In the genomic region with DNA sequence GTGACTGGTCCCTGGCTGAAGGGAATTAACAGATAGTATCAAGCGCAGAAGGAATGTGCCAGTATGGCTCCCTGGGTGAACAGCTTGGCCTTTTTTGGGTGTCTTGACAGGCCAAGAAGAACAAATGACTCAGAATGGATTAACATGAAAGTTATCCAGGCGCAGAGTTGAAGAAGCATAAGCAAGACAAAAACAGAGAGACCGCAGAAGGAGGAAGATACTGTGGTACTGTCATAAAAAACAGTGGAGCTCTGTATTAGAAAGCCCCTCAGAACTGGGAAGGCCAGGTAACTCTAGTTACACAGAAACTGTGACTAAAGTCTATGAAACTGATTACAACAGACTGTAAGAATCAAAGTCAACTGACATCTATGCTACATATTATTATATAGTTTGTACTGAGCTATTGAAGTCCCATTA, we compare ENCODE assay signal across 10 cellular contexts. TPM values are rescaled to one million over a fixed set of nuclear protein-coding genes. Genes with fewer than 3 reads are reported as not detected.
A peak's percentile ranks its signal among the peaks of the same experiment; 100 is the strongest.
DNase-seq lines count a peak whose midpoint lies in the region; ATAC-seq and TF ChIP-seq lines count a peak whose summit lies in the region.
"Had no signal": no experiment of that assay in that cellular context is flagged by ENCODE, and none has a peak within 500 bp of the region (broad histone marks: within the 10 kb centered on the region; RNA-seq: fewer than 3 reads in every experiment).

No MANE protein-coding gene starts in this region.

- H3K4me3 Mint-ChIP-seq in natural killer cell treated with Interleukin-12 subunit alpha and Interleukin-12 subunit beta and Interleukin-15 and Interleukin-18, amount 100 ng/mL, for 72 hours = peak overlapping the region; percentile 91
- no peak overlapping the region for H3K4me3 Mint-ChIP-seq in natural killer cell

- H3K79me2 ChIP-seq in SU-DHL-6 (ENCODE audit: insufficient read depth, low read length) = peaks cover 24% of the 10 kb centered on the region; the same call in 1 of the 2 replicates

- H3K4me1 ChIP-seq in gastroesophageal sphincter = peaks cover 0 to 49% (median 5%) of the 10 kb centered on the region in 3 donors

- H3F3A ChIP-seq in SU-DHL-6 (ENCODE audit: insufficient read depth) = peaks cover 27% of the 10 kb centered on the region

- H3K4me2 ChIP-seq in SU-DHL-6 (ENCODE audit: low read depth, low read length, poor library complexity, severe bottlenecking) = peak overlapping the region; percentile 71

- H4K20me1 ChIP-seq in SU-DHL-6 (ENCODE audit: low read depth, low read length) = no peaks in the 10 kb centered on the region

- H3K9me2 ChIP-seq in SU-DHL-6 (replicated peaks; ENCODE audit: insufficient read depth, low read length) = no peaks in the 10 kb centered on the region

- H2AFZ ChIP-seq in SU-DHL-6 (ENCODE audit: low read depth, low read length, severe bottlenecking) = no peak overlapping the region

- WGBS in gastroesophageal sphincter (ENCODE audit: low coverage in 1 of 2), 2 donors = 21 to 43% methylated on average over 3 of the region's 3 CpGs

- H3K9me3 Mint-ChIP-seq in natural killer cell treated with Interleukin-12 subunit alpha and Interleukin-12 subunit beta and Interleukin-15 and Interleukin-18, amount 100 ng/mL, for 72 hours = no peaks in the 10 kb centered on the region
- H3K9me3 Mint-ChIP-seq in natural killer cell = no peaks in the 10 kb centered on the region

- ATAC-seq in natural killer cell treated with Interleukin-12 subunit alpha and Interleukin-12 subunit beta and Interleukin-15 and Interleukin-18, amount 100 ng/mL, for 72 hours = no peak
- no peak for ATAC-seq in natural killer cell
- ATAC-seq in gastroesophageal sphincter = peak; percentile 40
- ATAC-seq in GM21526 (IDR thresholded peaks at IDR 0.05; ENCODE audit: low FRiP score, unreplicated experiment) = no peak
- ATAC-seq: left ventricle myocardium superior had no signal

- peak overlapping the region; percentile 82 to 94 for H3K27ac Mint-ChIP-seq in natural killer cell treated with Interleukin-12 subunit alpha and Interleukin-12 subunit beta and Interleukin-15 and Interleukin-18, amount 100 ng/mL, for 72 hours
- H3K27ac Mint-ChIP-seq in natural killer cell = peak overlapping the region in 1 of 2 donors; percentile 17

- no peak for DNase-seq in natural killer cell treated with Interleukin-12 subunit alpha and Interleukin-12 subunit beta and Interleukin-15 and Interleukin-18, amount 100 ng/mL, for 72 hours (ENCODE audit: low spot score)
- DNase-seq in natural killer cell (no peak), GDM1 (lab: John Stamatoyannopoulos, UW) (no peak), NCI-H774 (lab: John Stamatoyannopoulos, UW) (no peak)
- no peak for DNase-seq in activated effector memory CD4-positive, alpha-beta T cell treated with Interleukin-2 at 50 U/mL for 16 hours
- DNase-seq: left ventricle myocardium superior had no signal

- H3K27me3 ChIP-seq in SU-DHL-6 (ENCODE audit: low read length) (no peaks in the 10 kb centered on the region), gastroesophageal sphincter (no peaks in the 10 kb centered on the region)

- H3K27me3 Mint-ChIP-seq in natural killer cell treated with Interleukin-12 subunit alpha and Interleukin-12 subunit beta and Interleukin-15 and Interleukin-18, amount 100 ng/mL, for 72 hours = no peaks in the 10 kb centered on the region
- H3K27me3 Mint-ChIP-seq in natural killer cell (ENCODE audit: low read depth in 2 of 2) = peaks cover 0 to 5% of the 10 kb centered on the region in 2 donors

- H3K36me3 Mint-ChIP-seq in natural killer cell treated with Interleukin-12 subunit alpha and Interleukin-12 subunit beta and Interleukin-15 and Interleukin-18, amount 100 ng/mL, for 72 hours = peaks cover 45% of the 10 kb centered on the region
- H3K36me3 Mint-ChIP-seq in natural killer cell = no peaks in the 10 kb centered on the region

- TF ChIP-seq EP300 in gastroesophageal sphincter (IDR thresholded peaks at IDR 0.05) = no peak

- intact Hi-C loops in natural killer cell (cut with micrococcal nuclease) = no loop called here

- H3K4me3 ChIP-seq in SU-DHL-6 (ENCODE audit: insufficient read depth, low read length, poor library complexity, severe bottlenecking) (peak overlapping the region; percentile 58), gastroesophageal sphincter (peak overlapping the region; percentile 5 to 33)

- H3K36me3 ChIP-seq in SU-DHL-6 (ENCODE audit: low read length) = peaks cover 41% of the 10 kb centered on the region
- no peaks in the 10 kb centered on the region for H3K36me3 ChIP-seq in gastroesophageal sphincter

- TF ChIP-seq CTCF in natural killer cell (IDR thresholded peaks at IDR 0.05) (no peak), SU-DHL-6 (IDR thresholded peaks at IDR 0.05; ENCODE audit: insufficient read depth, low read length, poor library complexity, severe bottlenecking) (no peak), gastroesophageal sphincter (IDR thresholded peaks at IDR 0.05) (no peak)

- H3K27ac ChIP-seq in SU-DHL-6 (ENCODE audit: low read depth, low read length) (peak overlapping the region; percentile 20; the same call in 1 of the 2 replicates), gastroesophageal sphincter (peak overlapping the region; percentile 74 to 82 (median 78))

- TF ChIP-seq POLR2A in gastroesophageal sphincter (IDR thresholded peaks at IDR 0.05) = peak in 1 of 2 donors; percentile 20

- H3K9me3 ChIP-seq in SU-DHL-6 (ENCODE audit: insufficient read depth, low read length) (no peaks in the 10 kb centered on the region), gastroesophageal sphincter (no peaks in the 10 kb centered on the region)

- peak overlapping the region; percentile 63 for H3K9ac ChIP-seq in SU-DHL-6 (ENCODE audit: low read length)

- peaks cover 41 to 52% of the 10 kb centered on the region in 2 donors for H3K4me1 Mint-ChIP-seq in natural killer cell treated with Interleukin-12 subunit alpha and Interleukin-12 subunit beta and Interleukin-15 and Interleukin-18, amount 100 ng/mL, for 72 hours (ENCODE audit: low read depth in 2 of 2)
- H3K4me1 Mint-ChIP-seq in natural killer cell = peaks cover 11 to 23% of the 10 kb centered on the region in 2 donors

RNA-seq across cellular contexts. Expression of a gene that starts 3.8 kb away (rescaled TPM):
- total RNA-seq in natural killer cell treated with Interleukin-12 subunit alpha and Interleukin-12 subunit beta and Interleukin-15 and Interleukin-18, amount 100 ng/mL, for 72 hours = 100 to 1,000 TPM in 1 of 2 donors, 10 to 100 TPM in 1; 67.6 to 143 TPM
- total RNA-seq in natural killer cell (100 to 1,000 TPM; 306 to 365 (median 343) TPM), gastroesophageal sphincter (10 to 100 TPM in 2 of 4 donors, 1 to 10 TPM in 2; 5.6 to 18.0 (median 12.8) TPM)

RNA-seq across cellular contexts. Expression of a gene that starts 56.6 kb away (rescaled TPM):
- 1 to 10 TPM in 1 of 2 donors, under 1 TPM in 1; 0.64 to 1.1 TPM for total RNA-seq in natural killer cell treated with Interleukin-12 subunit alpha and Interleukin-12 subunit beta and Interleukin-15 and Interleukin-18, amount 100 ng/mL, for 72 hours
- total RNA-seq in natural killer cell = 1 to 10 TPM in 1 of 3 donors, under 1 TPM in 2; 0.45 to 1.3 (median 0.77) TPM
- total RNA-seq in gastroesophageal sphincter = 1 to 10 TPM in 2 of 4 donors, under 1 TPM in 1, not detected in 1; 0.77 to 1.9 (median 1.1) TPM
- total RNA-seq: left ventricle myocardium superior, temporal lobe had no signal
